8 cellular contexts compared by ENCODE assay signal in genomic region chr19:15417699-15418098, GRCh38. TPM values are rescaled to one million over a fixed set of nuclear protein-coding genes. Genes with fewer than 3 reads are reported as not detected.
DNase-seq lines count a peak whose midpoint lies in the region; ATAC-seq lines count a peak whose summit lies in the region.

No MANE protein-coding gene starts in this region.

- peak overlapping the region; percentile 99 for H3K4me3 Mint-ChIP-seq in activated naive CD4-positive, alpha-beta T cell treated with anti-CD3 and anti-CD28 coated beads, Interleukin-2, amount 10 ng/mL, durations not matched to agents 7 days and 5 days
- H3K4me3 Mint-ChIP-seq in activated naive CD8-positive, alpha-beta T cell treated with anti-CD3 and anti-CD28 coated beads for 36 hours, result peak overlapping the region; percentile 98
- peak overlapping the region; percentile 97 to 98 for H3K4me3 Mint-ChIP-seq in stimulated activated naive CD8-positive, alpha-beta T cell treated with anti-CD3 and anti-CD28 coated beads, Interleukin-15, amount 100 ng/mL, for 72 hours

- H3K27ac Mint-ChIP-seq in activated naive CD4-positive, alpha-beta T cell treated with anti-CD3 and anti-CD28 coated beads, Interleukin-2, amount 10 ng/mL, durations not matched to agents 7 days and 5 days, result peak overlapping the region; percentile 98
- peak overlapping the region; percentile 99 for H3K27ac Mint-ChIP-seq in activated naive CD8-positive, alpha-beta T cell treated with anti-CD3 and anti-CD28 coated beads for 36 hours
- peak overlapping the region; percentile 99 for H3K27ac Mint-ChIP-seq in stimulated activated naive CD8-positive, alpha-beta T cell treated with anti-CD3 and anti-CD28 coated beads, Interleukin-15, amount 100 ng/mL, for 72 hours

- H3K36me3 Mint-ChIP-seq in activated naive CD4-positive, alpha-beta T cell treated with anti-CD3 and anti-CD28 coated beads, Interleukin-2, amount 10 ng/mL, durations not matched to agents 7 days and 5 days, result peaks cover 23% of the 10 kb centered on the region
- peaks cover 25% of the 10 kb centered on the region for H3K36me3 Mint-ChIP-seq in activated naive CD8-positive, alpha-beta T cell treated with anti-CD3 and anti-CD28 coated beads for 36 hours

- H3K4me1 Mint-ChIP-seq in activated naive CD4-positive, alpha-beta T cell treated with anti-CD3 and anti-CD28 coated beads, Interleukin-2, amount 10 ng/mL, durations not matched to agents 7 days and 5 days, result peaks cover 41% of the 10 kb centered on the region
- H3K4me1 Mint-ChIP-seq in activated naive CD8-positive, alpha-beta T cell treated with anti-CD3 and anti-CD28 coated beads for 36 hours, result peaks cover 43% of the 10 kb centered on the region
- peaks cover 60% of the 10 kb centered on the region for H3K4me1 Mint-ChIP-seq in stimulated activated naive CD8-positive, alpha-beta T cell treated with anti-CD3 and anti-CD28 coated beads, Interleukin-15, amount 100 ng/mL, for 72 hours

- no peak for DNase-seq in activated naive CD4-positive, alpha-beta T cell treated with anti-CD3 and anti-CD28 coated beads, Interleukin-2, amount 10 ng/mL, durations not matched to agents 7 days and 5 days
- DNase-seq in activated naive CD4-positive, alpha-beta T cell treated with Interleukin-2 at 50 U/mL for 16 hours, result no peak
- DNase-seq in activated naive CD8-positive, alpha-beta T cell treated with anti-CD3 and anti-CD28 coated beads for 36 hours, result no peak
- DNase-seq in stimulated activated naive CD8-positive, alpha-beta T cell treated with anti-CD3 and anti-CD28 coated beads, Interleukin-15, amount 100 ng/mL, for 72 hours, result no peak
- DNase-seq in iPS-NIHi7 (ENCODE audit: extremely low spot score), result no peak
- no peak for DNase-seq in LoVo (ENCODE audit: low spot score)

- ATAC-seq in stimulated activated naive CD8-positive, alpha-beta T cell treated with anti-CD3 and anti-CD28 coated beads, Interleukin-15, amount 100 ng/mL, for 72 hours, result no peak
- no peak for ATAC-seq in HG03378 (IDR thresholded peaks at IDR 0.05; ENCODE audit: unreplicated experiment)

- peaks cover 4% of the 10 kb centered on the region for H3K27me3 Mint-ChIP-seq in activated naive CD4-positive, alpha-beta T cell treated with anti-CD3 and anti-CD28 coated beads, Interleukin-2, amount 10 ng/mL, durations not matched to agents 7 days and 5 days
- H3K27me3 Mint-ChIP-seq in activated naive CD8-positive, alpha-beta T cell treated with anti-CD3 and anti-CD28 coated beads for 36 hours, result no peaks in the 10 kb centered on the region
- H3K27me3 Mint-ChIP-seq in stimulated activated naive CD8-positive, alpha-beta T cell treated with anti-CD3 and anti-CD28 coated beads, Interleukin-15, amount 100 ng/mL, for 72 hours, result no peaks in the 10 kb centered on the region

- peak overlapping the region; percentile 99 for H3K4me3 ChIP-seq in iPS-18c (ENCODE audit: insufficient read depth, low read depth, low read length)

- H3K9me3 ChIP-seq in iPS-18c (ENCODE audit: control insufficient read depth, insufficient read depth, low read length), result peaks cover 2% of the 10 kb centered on the region

- H3K9me3 Mint-ChIP-seq in activated naive CD4-positive, alpha-beta T cell treated with anti-CD3 and anti-CD28 coated beads, Interleukin-2, amount 10 ng/mL, durations not matched to agents 7 days and 5 days, result no peaks in the 10 kb centered on the region
- H3K9me3 Mint-ChIP-seq in activated naive CD8-positive, alpha-beta T cell treated with anti-CD3 and anti-CD28 coated beads for 36 hours, result peaks cover under 1% of the 10 kb centered on the region
- H3K9me3 Mint-ChIP-seq in stimulated activated naive CD8-positive, alpha-beta T cell treated with anti-CD3 and anti-CD28 coated beads, Interleukin-15, amount 100 ng/mL, for 72 hours, result peaks cover 0 to 1% of the 10 kb centered on the region in 2 donors

- CTCF ChIA-PET in activated naive CD4-positive, alpha-beta T cell treated with anti-CD3 and anti-CD28 coated beads, Interleukin-2, amount 10 ng/mL, durations not matched to agents 7 days and 5 days (lab: Charles Lee), result interaction anchor here (0.6 to 7.3 kb wide), 5 partner anchors 25 to 240 kb away, joined by 3 to 152 read pairs (median 3); partner anchors contain the start of gene RASAL3

RNA-seq across cellular contexts. Expression of gene AKAP8L, which starts 1.1 kb away (rescaled TPM):
- total RNA-seq in activated naive CD8-positive, alpha-beta T cell treated with anti-CD3 and anti-CD28 coated beads for 36 hours, result 10 to 100 TPM; 70.6 to 71.6 TPM

RNA-seq across cellular contexts. Expression of gene WIZ, which starts 32.1 kb away (rescaled TPM):
- 10 to 100 TPM; 22.7 to 24.1 TPM for total RNA-seq in activated naive CD8-positive, alpha-beta T cell treated with anti-CD3 and anti-CD28 coated beads for 36 hours

RNA-seq across cellular contexts. Expression of gene AKAP8, which starts 38.1 kb away (rescaled TPM):
- 10 to 100 TPM; 59.4 to 61.2 TPM for total RNA-seq in activated naive CD8-positive, alpha-beta T cell treated with anti-CD3 and anti-CD28 coated beads for 36 hours

RNA-seq across cellular contexts. Expression of gene RASAL3, which starts 46.6 kb away (rescaled TPM):
- 10 to 100 TPM; 75.0 to 83.4 TPM for total RNA-seq in activated naive CD8-positive, alpha-beta T cell treated with anti-CD3 and anti-CD28 coated beads for 36 hours
